ENCODE assay signal across 28 cellular contexts in genomic region chr2:238521870-238522269, GRCh38.
"Had no signal": no experiment of that assay in that cellular context is flagged by ENCODE, and none has a peak within 500 bp of the region (broad histone marks: within the 10 kb centered on the region; RNA-seq: fewer than 3 reads in every experiment).

No MANE protein-coding gene starts in this region.

- H3K36me3 Mint-ChIP-seq: WTC11 had no signal

- H3K9me3 ChIP-seq: thyroid gland had no signal

- H3K4me1 ChIP-seq: ascending aorta, left ventricle myocardium inferior, parathyroid adenoma, thyroid gland, upper lobe of right lung had no signal

- H3K27me3 ChIP-seq: ascending aorta, hepatocyte, thyroid gland, upper lobe of right lung had no signal

- DNase-seq: activated CD4-positive, alpha-beta T cell treated with anti-CD3 and anti-CD28 coated beads, Interleukin-2, amount 50 U/mL, for 4 hours; activated CD8-positive, alpha-beta memory T cell treated with anti-CD3 and anti-CD28 coated beads for 24 hours; activated CD8-positive, alpha-beta memory T cell treated with anti-CD3 and anti-CD28 coated beads, Interleukin-2, amount 50 U/mL, for 4 hours; activated T-cell treated with anti-CD3 and anti-CD28 coated beads, Interleukin-2, amount 50 U/mL, for 24 hours; brain microvascular endothelial cell; caudate nucleus; effector memory CD8-positive, alpha-beta T cell; glutamatergic neuron; immature natural killer cell; left ventricle myocardium inferior; mammary epithelial cell; midbrain; right cardiac atrium; stimulated activated CD4-positive, alpha-beta T cell treated with anti-CD3 and anti-CD28 coated beads, Interleukin-12 subunit alpha, Interleukin-12 subunit beta, amount 100 ng/mL, for 4 hours; stimulated activated CD4-positive, alpha-beta T cell treated with anti-CD3 and anti-CD28 coated beads, Interleukin-4, amount 100 ng/mL, for 4 hours; substantia nigra; T1000; thyroid gland; upper lobe of right lung had no signal

- H3K4me3 ChIP-seq: ascending aorta, hepatocyte, left ventricle myocardium inferior, thyroid gland, upper lobe of right lung had no signal

- ATAC-seq: activated naive CD4-positive, alpha-beta T cell treated with anti-CD3 and anti-CD28 coated beads, Interleukin-2, amount 50 U/mL, for 72 hours; activated T-helper 17 cell treated with anti-CD3 and anti-CD28 coated beads, Interleukin-2, amount 50 U/mL, for 72 hours; effector memory CD8-positive, alpha-beta T cell; esophagus mucosa; natural killer cell treated with Interleukin-12 subunit alpha and Interleukin-12 subunit beta and Interleukin-15 and Interleukin-18, amount 100 ng/mL, for 72 hours; right cardiac atrium; upper lobe of right lung; WTC11 had no signal

- H3K4me3 Mint-ChIP-seq: activated T-cell treated with anti-CD3 and anti-CD28 coated beads, Interleukin-2, amount 50 U/mL, for 24 hours; activated T-helper 17 cell treated with anti-CD3 and anti-CD28 coated beads, Interleukin-2, amount 50 U/mL, for 72 hours; effector memory CD8-positive, alpha-beta T cell; immature natural killer cell; natural killer cell treated with Interleukin-12 subunit alpha and Interleukin-12 subunit beta and Interleukin-15 and Interleukin-18, amount 100 ng/mL, for 72 hours; stimulated activated naive CD8-positive, alpha-beta T cell treated with anti-CD3 and anti-CD28 coated beads, Interleukin-15, Interleukin-2, amounts not matched to agents 100 ng/mL and 50 ng/mL, for 24 hours; WTC11 had no signal

- H3K4me1 Mint-ChIP-seq: activated T-helper 17 cell treated with anti-CD3 and anti-CD28 coated beads, Interleukin-2, amount 50 U/mL, for 72 hours; immature natural killer cell had no signal

- H2AFZ ChIP-seq: hepatocyte, parathyroid adenoma had no signal

- H3K27ac ChIP-seq: ascending aorta, brain microvascular endothelial cell, hepatocyte, left ventricle myocardium inferior, parathyroid adenoma, thyroid gland, upper lobe of right lung had no signal

- H3K27ac Mint-ChIP-seq: activated T-cell treated with anti-CD3 and anti-CD28 coated beads, Interleukin-2, amount 50 U/mL, for 24 hours; activated T-helper 17 cell treated with anti-CD3 and anti-CD28 coated beads, Interleukin-2, amount 50 U/mL, for 72 hours; effector memory CD8-positive, alpha-beta T cell; immature natural killer cell; natural killer cell treated with Interleukin-12 subunit alpha and Interleukin-12 subunit beta and Interleukin-15 and Interleukin-18, amount 100 ng/mL, for 72 hours; stimulated activated naive CD8-positive, alpha-beta T cell treated with anti-CD3 and anti-CD28 coated beads, Interleukin-15, Interleukin-2, amounts not matched to agents 100 ng/mL and 50 ng/mL, for 24 hours; WTC11 had no signal

- H3K9me3 Mint-ChIP-seq: activated T-helper 17 cell treated with anti-CD3 and anti-CD28 coated beads, Interleukin-2, amount 50 U/mL, for 72 hours had no signal

- H3K4me2 ChIP-seq: hepatocyte had no signal

- H3K79me2 ChIP-seq: hepatocyte, parathyroid adenoma had no signal

- H3K36me3 ChIP-seq: ascending aorta, brain microvascular endothelial cell, left ventricle myocardium inferior, thyroid gland, upper lobe of right lung had no signal

- H3K9ac ChIP-seq: parathyroid adenoma had no signal
